Comparison of ENCODE assay signal across 15 cellular contexts in the genomic region with DNA sequence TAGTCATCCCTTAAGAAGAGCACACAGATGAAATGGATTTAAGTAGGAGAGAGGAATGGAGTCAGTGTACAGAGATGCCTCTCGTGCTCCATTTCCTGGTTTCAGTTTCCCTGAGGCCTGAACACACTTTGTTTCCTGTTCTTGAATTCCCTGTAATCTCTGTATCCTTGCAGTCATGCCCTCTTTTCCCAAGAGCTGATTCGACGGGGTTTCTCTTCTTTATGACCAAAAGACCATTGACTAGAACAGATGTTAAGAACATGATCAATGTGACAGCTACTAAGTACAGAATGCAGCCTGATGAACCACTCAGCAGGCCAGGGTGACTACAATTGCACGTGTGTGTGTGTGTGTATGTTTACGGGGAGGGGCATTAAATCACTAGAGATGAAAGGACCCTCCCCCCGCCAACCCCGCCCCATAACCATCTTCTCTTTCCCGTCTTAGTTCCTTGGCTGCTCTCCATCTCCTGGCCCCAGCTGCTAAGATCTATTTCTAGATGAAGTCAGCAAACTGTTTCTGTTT. TPM values are rescaled to one million over a fixed set of nuclear protein-coding genes. Genes with fewer than 3 reads are reported as not detected.
DNase-seq lines count a peak whose midpoint lies in the region; ATAC-seq and TF ChIP-seq lines count a peak whose summit lies in the region.
"Had no signal": no experiment of that assay in that cellular context is flagged by ENCODE, and none has a peak within 500 bp of the region (broad histone marks: within the 10 kb centered on the region; RNA-seq: fewer than 3 reads in every experiment).

No MANE protein-coding gene starts in this region.

- intact Hi-C loops in transverse colon (cut with DNase I; ENCODE audit: low total_unique reads), result no loop called here
- intact Hi-C loops in activated CD8-positive, alpha-beta T cell treated with anti-CD3 and anti-CD28 coated beads for 36 hours (cut with micrococcal nuclease), result no loop called here

- no peak overlapping the region for H3K27ac Mint-ChIP-seq in activated CD8-positive, alpha-beta T cell treated with anti-CD3 and anti-CD28 coated beads for 36 hours
- H3K27ac Mint-ChIP-seq: activated naive CD4-positive, alpha-beta T cell treated with anti-CD3 and anti-CD28 coated beads for 36 hours had no signal

- CTCF ChIA-PET in activated CD8-positive, alpha-beta T cell treated with anti-CD3 and anti-CD28 coated beads for 36 hours (lab: Charles Lee), result interaction anchor here (0.6 to 1.9 kb wide), 3 partner anchors 52 to 986 kb away, joined by 3 to 7 read pairs (median 4); no protein-coding TSS in a partner anchor

- H3K4me3 ChIP-seq in transverse colon, result no peak overlapping the region
- H3K4me3 ChIP-seq: A549, testis had no signal

- no peaks in the 10 kb centered on the region for H3K4me1 Mint-ChIP-seq in activated CD8-positive, alpha-beta T cell treated with anti-CD3 and anti-CD28 coated beads for 36 hours (ENCODE audit: low read depth)

- peaks cover 0 to 16% (median 11%) of the 10 kb centered on the region in 4 donors for H3K4me1 ChIP-seq in transverse colon
- H3K4me1 ChIP-seq: A549, testis had no signal

- H3K36me3 Mint-ChIP-seq in activated CD8-positive, alpha-beta T cell treated with anti-CD3 and anti-CD28 coated beads for 36 hours (ENCODE audit: low read depth), result no peaks in the 10 kb centered on the region

- no peaks in the 10 kb centered on the region for H3K9me3 Mint-ChIP-seq in activated CD8-positive, alpha-beta T cell treated with anti-CD3 and anti-CD28 coated beads for 36 hours
- H3K9me3 Mint-ChIP-seq: activated naive CD4-positive, alpha-beta T cell treated with anti-CD3 and anti-CD28 coated beads for 36 hours had no signal

- no peak for TF ChIP-seq CTCF in transverse colon (IDR thresholded peaks at IDR 0.05)
- no peak for TF ChIP-seq CTCF in activated CD8-positive, alpha-beta T cell treated with anti-CD3 and anti-CD28 coated beads for 36 hours (IDR thresholded peaks at IDR 0.05)

- DNase-seq in DMS79 treated with DMSO at 0.1 percent for 48 hours (lab: John Stamatoyannopoulos, UW) (peak; percentile 10), DMS79 (lab: John Stamatoyannopoulos, UW) (no peak), iris pigment epithelial cell (ENCODE audit: low read depth) (peak; percentile 44), transverse colon (peak; percentile 30), T-helper 1 cell (no peak), SW 1271 (lab: John Stamatoyannopoulos, UW) (no peak)
- DNase-seq in activated CD8-positive, alpha-beta T cell treated with anti-CD3 and anti-CD28 coated beads for 36 hours, result no peak
- DNase-seq: activated naive CD4-positive, alpha-beta T cell treated with anti-CD3 and anti-CD28 coated beads for 36 hours; KBM-7; midbrain; stimulated activated CD4-positive, alpha-beta T cell treated with anti-CD3 and anti-CD28 coated beads, Interleukin-2, amount 100 ng/mL, for 48 hours; testis had no signal

- no peak overlapping the region for H3K4me3 Mint-ChIP-seq in activated CD8-positive, alpha-beta T cell treated with anti-CD3 and anti-CD28 coated beads for 36 hours
- H3K4me3 Mint-ChIP-seq: activated naive CD4-positive, alpha-beta T cell treated with anti-CD3 and anti-CD28 coated beads for 36 hours had no signal

- TF ChIP-seq POLR2A in transverse colon (IDR thresholded peaks at IDR 0.05), result no peak

- H3K36me3 ChIP-seq in transverse colon, result no peaks in the 10 kb centered on the region

- in situ Hi-C loops in transverse colon (cut with MboI; ENCODE audit: low pct_ligation_motif_present in 1 of 4, low pct_unique_long_range_greater_than_20kb in 1 of 4, low sequenced_read_pairs in 3 of 4), result no loop called here

- POLR2A ChIA-PET in activated CD8-positive, alpha-beta T cell treated with anti-CD3 and anti-CD28 coated beads for 36 hours (lab: Charles Lee), result no interaction called here

- ATAC-seq in activated CD8-positive, alpha-beta T cell treated with anti-CD3 and anti-CD28 coated beads for 36 hours, result no peak

- no peak for TF ChIP-seq EP300 in transverse colon (IDR thresholded peaks at IDR 0.05; ENCODE audit: low read depth)

- H3K27ac ChIP-seq in angular gyrus (ENCODE audit: low read depth, low read length), result peak overlapping the region; percentile 11
- peak overlapping the region; percentile 16 to 44 (median 31) for H3K27ac ChIP-seq in transverse colon
- H3K27ac ChIP-seq: A549, testis had no signal

- 10 to 13% methylated on average over 8 of the region's 8 CpGs for WGBS in transverse colon (ENCODE audit: low coverage in 1 of 2), 2 donors

- no peaks in the 10 kb centered on the region for H3K27me3 ChIP-seq in transverse colon
- H3K27me3 ChIP-seq: testis had no signal

- H3K27me3 Mint-ChIP-seq in activated CD8-positive, alpha-beta T cell treated with anti-CD3 and anti-CD28 coated beads for 36 hours, result peaks cover 7% of the 10 kb centered on the region

- H3K9me3 ChIP-seq in transverse colon, result no peaks in the 10 kb centered on the region
- H3K9me3 ChIP-seq: A549, testis had no signal

RNA-seq across cellular contexts. Expression of gene SLC22A6, which starts 26.2 kb away (rescaled TPM):
- total RNA-seq in transverse colon, result not detected
- total RNA-seq in activated CD8-positive, alpha-beta T cell treated with anti-CD3 and anti-CD28 coated beads for 36 hours, result not detected
- total RNA-seq: activated naive CD4-positive, alpha-beta T cell treated with anti-CD3 and anti-CD28 coated beads for 36 hours; fibroblast of lung; testis had no signal

RNA-seq across cellular contexts. Expression of gene CHRM1, which starts 37.4 kb away (rescaled TPM):
- total RNA-seq in transverse colon, result under 1 TPM in 2 of 4 donors, not detected in 2; 0.32 to 0.41 TPM
- not detected for total RNA-seq in activated CD8-positive, alpha-beta T cell treated with anti-CD3 and anti-CD28 coated beads for 36 hours
- total RNA-seq: activated naive CD4-positive, alpha-beta T cell treated with anti-CD3 and anti-CD28 coated beads for 36 hours; fibroblast of lung had no signal

RNA-seq across cellular contexts. Expression of gene SLC22A8, which starts 57.0 kb away (rescaled TPM):
- not detected for total RNA-seq in transverse colon
- total RNA-seq in activated CD8-positive, alpha-beta T cell treated with anti-CD3 and anti-CD28 coated beads for 36 hours, result not detected
- total RNA-seq: activated naive CD4-positive, alpha-beta T cell treated with anti-CD3 and anti-CD28 coated beads for 36 hours; fibroblast of lung had no signal

Comparison
In these comparisons a context has a peak if more than half of its experiments do, and no peak if none do; other contexts are left out.
1. DNase-seq: peak in DMS79 treated with DMSO at 0.1 percent for 48 hours (single experiment), iris pigment epithelial cell (single experiment) and transverse colon (single experiment); none in DMS79 (single experiment), activated CD8-positive, alpha-beta T cell treated with anti-CD3 and anti-CD28 coated beads for 36 hours (single experiment), T-helper 1 cell (0 of 5) and SW 1271 (0 of 2).